8 cellular contexts compared by ENCODE assay signal in the genomic region with DNA sequence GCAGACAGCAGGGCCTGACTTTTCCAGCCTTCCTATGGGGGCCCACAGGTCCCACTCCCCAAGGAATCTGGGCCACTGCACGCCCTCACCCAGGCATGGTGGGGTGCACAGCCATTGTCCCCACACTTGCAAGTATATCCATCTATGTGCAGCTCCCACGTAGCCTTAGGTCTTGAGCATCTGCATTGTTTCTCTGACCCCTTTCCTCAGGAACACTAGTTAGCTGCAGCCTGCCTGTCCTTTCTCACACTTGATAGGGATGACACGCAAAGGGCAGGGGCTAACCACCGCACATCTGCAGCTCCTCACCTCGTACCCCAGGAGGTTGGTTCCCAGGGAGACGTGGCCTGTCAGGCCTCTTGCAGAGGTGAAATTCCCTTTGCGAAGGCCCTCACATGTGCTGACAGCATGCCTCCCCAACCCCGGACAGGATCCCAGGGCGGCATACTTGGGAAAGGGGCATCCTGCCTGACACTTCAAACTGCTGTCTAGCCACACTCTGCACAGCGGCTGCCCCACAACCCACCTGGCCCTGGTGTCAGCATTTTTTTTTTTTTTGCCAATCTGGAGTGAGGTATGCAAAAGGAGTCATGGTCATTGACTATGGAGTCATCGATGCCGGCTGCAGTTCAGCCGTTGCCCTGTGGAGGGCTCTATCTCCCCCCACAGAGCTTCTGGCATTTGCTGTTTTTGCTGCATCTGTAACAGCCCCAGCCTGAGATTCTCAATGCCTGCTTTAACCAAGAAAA.
A peak's percentile ranks its signal among the peaks of the same experiment; 100 is the strongest.
DNase-seq lines count a peak whose midpoint lies in the region; ATAC-seq lines count a peak whose summit lies in the region.

No MANE protein-coding gene starts in this region.

- H3K4me1 Mint-ChIP-seq in central memory CD8-positive, alpha-beta T cell, result peaks cover 47% of the 10 kb centered on the region

- no peaks in the 10 kb centered on the region for H3K9me3 Mint-ChIP-seq in central memory CD8-positive, alpha-beta T cell

- H3K36me3 Mint-ChIP-seq in central memory CD8-positive, alpha-beta T cell (ENCODE audit: insufficient read depth), result peaks cover 13% of the 10 kb centered on the region

- no peak for ATAC-seq in central memory CD8-positive, alpha-beta T cell (replicated peaks; ENCODE audit: extremely low read depth, poor library complexity, severe bottlenecking)
- ATAC-seq in stimulated activated naive CD8-positive, alpha-beta T cell treated with anti-CD3 and anti-CD28 coated beads, Interleukin-15, Interleukin-2, amounts not matched to agents 100 U/mL and 50 U/mL, for 24 hours, result no peak
- no peak for ATAC-seq in GM19397 (IDR thresholded peaks at IDR 0.05; ENCODE audit: unreplicated experiment)

- peak overlapping the region; percentile 60 for H3K27ac Mint-ChIP-seq in central memory CD8-positive, alpha-beta T cell (ENCODE audit: low read depth)

- peak overlapping the region; percentile 79 for H3K4me3 Mint-ChIP-seq in central memory CD8-positive, alpha-beta T cell

- DNase-seq in activated gamma-delta T cell treated with Interleukin-2 at 50 U/mL for 16 hours (peak; percentile 31), activated gamma-delta T cell (lab: John Stamatoyannopoulos, UW) (no peak), HuH-7 (ENCODE audit: low spot score) (peak; percentile 93), SW480 (ENCODE audit: low spot score) (peak; percentile 27), left kidney (ENCODE audit: low read depth, low spot score) (peak; percentile 66)
- no peak for DNase-seq in central memory CD8-positive, alpha-beta T cell (ENCODE audit: low spot score in 2 of 2)
- DNase-seq in stimulated activated naive CD8-positive, alpha-beta T cell treated with anti-CD3 and anti-CD28 coated beads, Interleukin-15, Interleukin-2, amounts not matched to agents 100 U/mL and 50 U/mL, for 24 hours, result peak; percentile 56

- no peaks in the 10 kb centered on the region for H3K27me3 Mint-ChIP-seq in central memory CD8-positive, alpha-beta T cell

Comparison
In these comparisons a context has a peak if more than half of its experiments do, and no peak if none do; other contexts are left out.
1. DNase-seq: peak in activated gamma-delta T cell treated with Interleukin-2 at 50 U/mL for 16 hours (single experiment), HuH-7 (single experiment), SW480 (single experiment), left kidney (single experiment) and stimulated activated naive CD8-positive, alpha-beta T cell treated with anti-CD3 and anti-CD28 coated beads, Interleukin-15, Interleukin-2, amounts not matched to agents 100 U/mL and 50 U/mL, for 24 hours (single experiment); none in activated gamma-delta T cell (single experiment) and central memory CD8-positive, alpha-beta T cell (0 of 2).